In genomic region chr14:51865953-51866747, GRCh38 we compare ENCODE assay signal across 12 cellular contexts. TPM values are rescaled to one million over a fixed set of nuclear protein-coding genes. Genes with fewer than 3 reads are reported as not detected.
DNase-seq lines count a peak whose midpoint lies in the region; ATAC-seq and TF ChIP-seq lines count a peak whose summit lies in the region.
"Had no signal": no experiment of that assay in that cellular context is flagged by ENCODE, and none has a peak within 500 bp of the region (broad histone marks: within the 10 kb centered on the region; RNA-seq: fewer than 3 reads in every experiment).

No MANE protein-coding gene starts in this region.

- CTCF ChIA-PET in CD4-positive, alpha-beta T cell (lab: Charles Lee) = interaction anchor here (1.0 to 1.5 kb wide), 2 partner anchors 19 to 112 kb away, joined by 3 to 7 read pairs; no protein-coding TSS in a partner anchor

- H3K27ac ChIP-seq in CD4-positive, alpha-beta T cell (ENCODE audit: low read depth, low read length) = peak overlapping the region; percentile 37
- H3K27ac ChIP-seq: C4-2B had no signal

- no peak for TF ChIP-seq CTCF in CD4-positive, alpha-beta T cell (IDR thresholded peaks at IDR 0.05)

- no peak overlapping the region for H3K4me3 ChIP-seq in HAP-1
- H3K4me3 ChIP-seq: heart right ventricle had no signal

- peak; percentile 39 for ATAC-seq in CD4-positive, alpha-beta T cell (ENCODE audit: poor library complexity)
- ATAC-seq in GM19023 (IDR thresholded peaks at IDR 0.05; ENCODE audit: unreplicated experiment) (peak; percentile 27), HG03108 (IDR thresholded peaks at IDR 0.05; ENCODE audit: unreplicated experiment) (peak; percentile 32)
- ATAC-seq: heart right ventricle had no signal

- no peaks in the 10 kb centered on the region for H3K9me3 Mint-ChIP-seq in CD4-positive, alpha-beta T cell
- H3K9me3 Mint-ChIP-seq: nephron had no signal

- H3K27me3 Mint-ChIP-seq in CD4-positive, alpha-beta T cell = no peaks in the 10 kb centered on the region

- peak overlapping the region; percentile 35 for H3K4me3 Mint-ChIP-seq in CD4-positive, alpha-beta T cell
- H3K4me3 Mint-ChIP-seq: nephron had no signal

- intact Hi-C loops in CD4-positive, alpha-beta T cell (cut with DNase I, micrococcal nuclease) = no loop called here

- peaks cover 31% of the 10 kb centered on the region for H3K4me1 Mint-ChIP-seq in CD4-positive, alpha-beta T cell (ENCODE audit: low read depth)

- no peak overlapping the region for H3K27ac Mint-ChIP-seq in CD4-positive, alpha-beta T cell
- H3K27ac Mint-ChIP-seq: nephron had no signal

- POLR2A ChIA-PET in CD4-positive, alpha-beta T cell (lab: Charles Lee) = interaction anchor here (7.0 kb wide), 1 partner anchor 19 kb away, joined by 156 read pairs; no protein-coding TSS in a partner anchor

- H3K27me3 ChIP-seq in CD4-positive, alpha-beta T cell (ENCODE audit: control insufficient read depth, insufficient read depth, low read length) = no peaks in the 10 kb centered on the region
- no peaks in the 10 kb centered on the region for H3K27me3 ChIP-seq in HAP-1 (ENCODE audit: low read depth)

- in situ Hi-C loops in HAP-1 (cut with MboI; ENCODE audit: low sequenced_read_pairs) = no loop called here

- H3K36me3 Mint-ChIP-seq in CD4-positive, alpha-beta T cell (ENCODE audit: low read depth) = peaks cover 21% of the 10 kb centered on the region

- H3K36me3 ChIP-seq in HAP-1 (replicated peaks) = no peaks in the 10 kb centered on the region
- H3K36me3 ChIP-seq: heart right ventricle had no signal

- no peak for DNase-seq in CD4-positive, alpha-beta T cell
- peak; percentile 35 for DNase-seq in central memory CD4-positive, alpha-beta T cell
- no peak for DNase-seq in HPDE6-E6E7 (ENCODE audit: extremely low spot score)
- no peak for DNase-seq in DMS53 treated with DMSO at 0.1 percent for 48 hours (lab: John Stamatoyannopoulos, UW; ENCODE audit: unreplicated experiment)
- no peak for DNase-seq in HAP-1 (ENCODE audit: low spot score in 2 of 2)
- no peak for DNase-seq in HK-2 (ENCODE audit: unreplicated experiment)
- DNase-seq: caudate nucleus, heart right ventricle had no signal

- H3K9me3 ChIP-seq in CD4-positive, alpha-beta T cell (ENCODE audit: control insufficient read depth, low read length) = no peaks in the 10 kb centered on the region
- H3K9me3 ChIP-seq in HAP-1 = no peaks in the 10 kb centered on the region
- H3K9me3 ChIP-seq: heart right ventricle had no signal

- H3K4me1 ChIP-seq in HAP-1 = peaks cover 35% of the 10 kb centered on the region

RNA-seq across cellular contexts. Expression of gene GNG2, which starts 5.7 kb away (rescaled TPM):
- 100 to 1,000 TPM; 138 to 139 TPM for total RNA-seq in CD4-positive, alpha-beta T cell
